In the genomic region with DNA sequence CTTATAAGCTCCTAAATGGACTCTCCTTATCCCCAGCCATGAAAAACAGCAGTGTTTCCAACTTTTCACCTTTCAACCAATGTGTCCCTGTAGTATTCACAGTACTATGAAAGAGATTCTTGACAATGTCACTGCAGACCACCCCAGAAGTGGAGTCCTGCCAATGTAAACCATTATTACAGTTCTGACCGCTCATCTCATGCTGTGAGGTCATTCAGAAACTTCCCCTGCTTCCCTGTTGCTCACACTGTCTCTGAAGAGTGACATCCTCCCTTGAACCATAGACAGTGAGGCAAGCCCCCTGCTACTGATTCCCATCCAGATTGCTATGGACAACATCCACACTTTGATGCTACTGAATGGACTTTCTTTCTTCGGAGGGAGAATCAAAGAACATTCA, we compare ENCODE assay signal across 1 cellular context.
TF ChIP-seq lines count a peak whose summit lies in the region.

No MANE protein-coding gene starts in this region.

TF ChIP-seq in GM23338, 12 proteins besides CTCF, POLR2A, EP300 and RAD21 (continued from another document):
- TF ChIP-seq, protein P1, sequence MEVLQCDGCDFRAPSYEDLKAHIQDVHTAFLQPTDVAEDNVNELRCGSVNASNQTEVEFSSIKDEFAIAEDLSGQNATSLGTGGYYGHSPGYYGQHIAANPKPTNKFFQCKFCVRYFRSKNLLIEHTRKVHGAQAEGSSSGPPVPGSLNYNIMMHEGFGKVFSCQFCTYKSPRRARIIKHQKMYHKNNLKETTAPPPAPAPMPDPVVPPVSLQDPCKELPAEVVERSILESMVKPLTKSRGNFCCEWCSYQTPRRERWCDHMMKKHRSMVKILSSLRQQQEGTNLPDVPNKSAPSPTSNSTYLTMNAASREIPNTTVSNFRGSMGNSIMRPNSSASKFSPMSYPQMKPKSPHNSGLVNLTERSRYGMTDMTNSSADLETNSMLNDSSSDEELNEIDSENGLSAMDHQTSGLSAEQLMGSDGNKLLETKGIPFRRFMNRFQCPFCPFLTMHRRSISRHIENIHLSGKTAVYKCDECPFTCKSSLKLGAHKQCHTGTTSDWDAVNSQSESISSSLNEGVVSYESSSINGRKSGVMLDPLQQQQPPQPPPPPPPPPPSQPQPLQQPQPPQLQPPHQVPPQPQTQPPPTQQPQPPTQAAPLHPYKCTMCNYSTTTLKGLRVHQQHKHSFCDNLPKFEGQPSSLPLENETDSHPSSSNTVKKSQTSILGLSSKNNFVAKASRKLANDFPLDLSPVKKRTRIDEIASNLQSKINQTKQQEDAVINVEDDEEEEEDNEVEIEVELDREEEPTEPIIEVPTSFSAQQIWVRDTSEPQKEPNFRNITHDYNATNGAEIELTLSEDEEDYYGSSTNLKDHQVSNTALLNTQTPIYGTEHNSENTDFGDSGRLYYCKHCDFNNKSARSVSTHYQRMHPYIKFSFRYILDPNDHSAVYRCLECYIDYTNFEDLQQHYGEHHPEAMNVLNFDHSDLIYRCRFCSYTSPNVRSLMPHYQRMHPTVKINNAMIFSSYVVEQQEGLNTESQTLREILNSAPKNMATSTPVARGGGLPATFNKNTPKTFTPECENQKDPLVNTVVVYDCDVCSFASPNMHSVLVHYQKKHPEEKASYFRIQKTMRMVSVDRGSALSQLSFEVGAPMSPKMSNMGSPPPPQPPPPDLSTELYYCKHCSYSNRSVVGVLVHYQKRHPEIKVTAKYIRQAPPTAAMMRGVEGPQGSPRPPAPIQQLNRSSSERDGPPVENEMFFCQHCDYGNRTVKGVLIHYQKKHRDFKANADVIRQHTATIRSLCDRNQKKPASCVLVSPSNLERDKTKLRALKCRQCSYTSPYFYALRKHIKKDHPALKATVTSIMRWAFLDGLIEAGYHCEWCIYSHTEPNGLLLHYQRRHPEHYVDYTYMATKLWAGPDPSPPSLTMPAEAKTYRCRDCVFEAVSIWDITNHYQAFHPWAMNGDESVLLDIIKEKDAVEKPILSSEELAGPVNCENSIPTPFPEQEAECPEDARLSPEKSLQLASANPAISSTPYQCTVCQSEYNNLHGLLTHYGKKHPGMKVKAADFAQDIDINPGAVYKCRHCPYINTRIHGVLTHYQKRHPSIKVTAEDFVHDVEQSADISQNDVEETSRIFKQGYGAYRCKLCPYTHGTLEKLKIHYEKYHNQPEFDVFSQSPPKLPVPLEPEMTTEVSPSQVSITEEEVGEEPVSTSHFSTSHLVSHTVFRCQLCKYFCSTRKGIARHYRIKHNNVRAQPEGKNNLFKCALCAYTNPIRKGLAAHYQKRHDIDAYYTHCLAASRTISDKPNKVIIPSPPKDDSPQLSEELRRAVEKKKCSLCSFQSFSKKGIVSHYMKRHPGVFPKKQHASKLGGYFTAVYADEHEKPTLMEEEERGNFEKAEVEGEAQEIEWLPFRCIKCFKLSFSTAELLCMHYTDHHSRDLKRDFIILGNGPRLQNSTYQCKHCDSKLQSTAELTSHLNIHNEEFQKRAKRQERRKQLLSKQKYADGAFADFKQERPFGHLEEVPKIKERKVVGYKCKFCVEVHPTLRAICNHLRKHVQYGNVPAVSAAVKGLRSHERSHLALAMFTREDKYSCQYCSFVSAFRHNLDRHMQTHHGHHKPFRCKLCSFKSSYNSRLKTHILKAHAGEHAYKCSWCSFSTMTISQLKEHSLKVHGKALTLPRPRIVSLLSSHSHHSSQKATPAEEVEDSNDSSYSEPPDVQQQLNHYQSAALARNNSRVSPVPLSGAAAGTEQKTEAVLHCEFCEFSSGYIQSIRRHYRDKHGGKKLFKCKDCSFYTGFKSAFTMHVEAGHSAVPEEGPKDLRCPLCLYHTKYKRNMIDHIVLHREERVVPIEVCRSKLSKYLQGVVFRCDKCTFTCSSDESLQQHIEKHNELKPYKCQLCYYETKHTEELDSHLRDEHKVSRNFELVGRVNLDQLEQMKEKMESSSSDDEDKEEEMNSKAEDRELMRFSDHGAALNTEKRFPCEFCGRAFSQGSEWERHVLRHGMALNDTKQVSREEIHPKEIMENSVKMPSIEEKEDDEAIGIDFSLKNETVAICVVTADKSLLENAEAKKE (CRISPR knock-in tag; IDR thresholded peaks at IDR 0.05) = no peak
- TF ChIP-seq, protein P2, sequence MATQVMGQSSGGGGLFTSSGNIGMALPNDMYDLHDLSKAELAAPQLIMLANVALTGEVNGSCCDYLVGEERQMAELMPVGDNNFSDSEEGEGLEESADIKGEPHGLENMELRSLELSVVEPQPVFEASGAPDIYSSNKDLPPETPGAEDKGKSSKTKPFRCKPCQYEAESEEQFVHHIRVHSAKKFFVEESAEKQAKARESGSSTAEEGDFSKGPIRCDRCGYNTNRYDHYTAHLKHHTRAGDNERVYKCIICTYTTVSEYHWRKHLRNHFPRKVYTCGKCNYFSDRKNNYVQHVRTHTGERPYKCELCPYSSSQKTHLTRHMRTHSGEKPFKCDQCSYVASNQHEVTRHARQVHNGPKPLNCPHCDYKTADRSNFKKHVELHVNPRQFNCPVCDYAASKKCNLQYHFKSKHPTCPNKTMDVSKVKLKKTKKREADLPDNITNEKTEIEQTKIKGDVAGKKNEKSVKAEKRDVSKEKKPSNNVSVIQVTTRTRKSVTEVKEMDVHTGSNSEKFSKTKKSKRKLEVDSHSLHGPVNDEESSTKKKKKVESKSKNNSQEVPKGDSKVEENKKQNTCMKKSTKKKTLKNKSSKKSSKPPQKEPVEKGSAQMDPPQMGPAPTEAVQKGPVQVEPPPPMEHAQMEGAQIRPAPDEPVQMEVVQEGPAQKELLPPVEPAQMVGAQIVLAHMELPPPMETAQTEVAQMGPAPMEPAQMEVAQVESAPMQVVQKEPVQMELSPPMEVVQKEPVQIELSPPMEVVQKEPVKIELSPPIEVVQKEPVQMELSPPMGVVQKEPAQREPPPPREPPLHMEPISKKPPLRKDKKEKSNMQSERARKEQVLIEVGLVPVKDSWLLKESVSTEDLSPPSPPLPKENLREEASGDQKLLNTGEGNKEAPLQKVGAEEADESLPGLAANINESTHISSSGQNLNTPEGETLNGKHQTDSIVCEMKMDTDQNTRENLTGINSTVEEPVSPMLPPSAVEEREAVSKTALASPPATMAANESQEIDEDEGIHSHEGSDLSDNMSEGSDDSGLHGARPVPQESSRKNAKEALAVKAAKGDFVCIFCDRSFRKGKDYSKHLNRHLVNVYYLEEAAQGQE (IDR thresholded peaks at IDR 0.05; ENCODE audit: unreplicated experiment) = no peak
- no peak for TF ChIP-seq ZNF331 (CRISPR knock-in tag; IDR thresholded peaks at IDR 0.05; ENCODE audit: low read depth)
